21 cellular contexts compared by ENCODE assay signal in genomic region chr9:132356276-132356924, GRCh38. TPM values are rescaled to one million over a fixed set of nuclear protein-coding genes. Genes with fewer than 3 reads are reported as not detected.
A peak's percentile ranks its signal among the peaks of the same experiment; 100 is the strongest.
DNase-seq lines count a peak whose midpoint lies in the region; ATAC-seq, FAIRE-seq and TF ChIP-seq lines count a peak whose summit lies in the region.
"Had no signal": no experiment of that assay in that cellular context is flagged by ENCODE, and none has a peak within 500 bp of the region (broad histone marks: within the 10 kb centered on the region; RNA-seq: fewer than 3 reads in every experiment).

No MANE protein-coding gene starts in this region.

- H3K27me3 ChIP-seq in BLaER1 (no peaks in the 10 kb centered on the region), left lung (no peaks in the 10 kb centered on the region)
- H3K27me3 ChIP-seq: MG63 had no signal

- H3K27me3 Mint-ChIP-seq in activated CD8-positive, alpha-beta T cell treated with anti-CD3 and anti-CD28 coated beads, Interleukin-2, amount 10 ng/mL, durations not matched to agents 7 days and 5 days (ENCODE audit: low read depth), result no peaks in the 10 kb centered on the region
- H3K27me3 Mint-ChIP-seq in mesothelial cell of epicardium (ENCODE audit: low read depth), result no peaks in the 10 kb centered on the region

- peaks cover 32% of the 10 kb centered on the region for H3K36me3 Mint-ChIP-seq in activated CD8-positive, alpha-beta T cell treated with anti-CD3 and anti-CD28 coated beads, Interleukin-2, amount 10 ng/mL, durations not matched to agents 7 days and 5 days (ENCODE audit: low read depth)
- H3K36me3 Mint-ChIP-seq in mesothelial cell of epicardium, result peaks cover 11% of the 10 kb centered on the region
- peaks cover 39% of the 10 kb centered on the region for H3K36me3 Mint-ChIP-seq in stimulated activated effector memory CD8-positive, alpha-beta T cell treated with anti-CD3 and anti-CD28 coated beads, Interleukin-12 subunit alpha, Interleukin-12 subunit beta, amount 100 ng/mL, for 72 hours

- H3K36me3 ChIP-seq in BLaER1 (peaks cover 15% of the 10 kb centered on the region), left lung (peaks cover 0 to 21% of the 10 kb centered on the region in 2 donors)

- H3K4me1 Mint-ChIP-seq in activated CD8-positive, alpha-beta T cell treated with anti-CD3 and anti-CD28 coated beads, Interleukin-2, amount 10 ng/mL, durations not matched to agents 7 days and 5 days (ENCODE audit: low read depth), result peaks cover 28% of the 10 kb centered on the region
- H3K4me1 Mint-ChIP-seq in mesothelial cell of epicardium, result peaks cover 26% of the 10 kb centered on the region
- H3K4me1 Mint-ChIP-seq in stimulated activated effector memory CD8-positive, alpha-beta T cell treated with anti-CD3 and anti-CD28 coated beads, Interleukin-12 subunit alpha, Interleukin-12 subunit beta, amount 100 ng/mL, for 72 hours, result peaks cover 27% of the 10 kb centered on the region

- H3K4me1 ChIP-seq in BLaER1 (peaks cover 63% of the 10 kb centered on the region), left lung (peaks cover 20 to 36% of the 10 kb centered on the region in 2 donors)

- no peak overlapping the region for H3K9ac ChIP-seq in BLaER1

- H3K9me3 Mint-ChIP-seq in activated CD8-positive, alpha-beta T cell treated with anti-CD3 and anti-CD28 coated beads, Interleukin-2, amount 10 ng/mL, durations not matched to agents 7 days and 5 days (ENCODE audit: insufficient read depth), result no peaks in the 10 kb centered on the region
- no peaks in the 10 kb centered on the region for H3K9me3 Mint-ChIP-seq in mesothelial cell of epicardium
- H3K9me3 Mint-ChIP-seq in stimulated activated effector memory CD8-positive, alpha-beta T cell treated with anti-CD3 and anti-CD28 coated beads, Interleukin-12 subunit alpha, Interleukin-12 subunit beta, amount 100 ng/mL, for 72 hours, result no peaks in the 10 kb centered on the region

- peak overlapping the region; percentile 28 for H3K27ac Mint-ChIP-seq in activated CD8-positive, alpha-beta T cell treated with anti-CD3 and anti-CD28 coated beads, Interleukin-2, amount 10 ng/mL, durations not matched to agents 7 days and 5 days
- peak overlapping the region; percentile 53 for H3K27ac Mint-ChIP-seq in mesothelial cell of epicardium
- no peak overlapping the region for H3K27ac Mint-ChIP-seq in stimulated activated effector memory CD8-positive, alpha-beta T cell treated with anti-CD3 and anti-CD28 coated beads, Interleukin-12 subunit alpha, Interleukin-12 subunit beta, amount 100 ng/mL, for 72 hours

- DNase-seq in GM12891 (ENCODE audit: insufficient read length, low spot score) (no peak), mesothelial cell of epicardium (ENCODE audit: low spot score in 2 of 2, unreplicated experiment in 2 of 2) (no peak), ACHN (no peak), left lung (no peak), NOMO-1 treated with dmso at 0.1 percent for 144 hours (lab: John Stamatoyannopoulos, UW; ENCODE audit: unreplicated experiment) (no peak)
- no peak for DNase-seq in activated CD8-positive, alpha-beta T cell treated with anti-CD3 and anti-CD28 coated beads, Interleukin-2, amount 10 ng/mL, durations not matched to agents 7 days and 5 days
- DNase-seq in stimulated activated effector memory CD8-positive, alpha-beta T cell treated with anti-CD3 and anti-CD28 coated beads, Interleukin-12 subunit alpha, Interleukin-12 subunit beta, amount 100 ng/mL, for 72 hours (ENCODE audit: low spot score in 2 of 2), result no peak
- DNase-seq: activated CD4-positive, alpha-beta T cell treated with anti-CD3 and anti-CD28 coated beads for 4 hours; C1 segment of cervical spinal cord; MG63; mucosa of descending colon; NCI-H187 treated with DMSO at 0.1 percent for 48 hours; stimulated activated CD4-positive, alpha-beta T cell treated with anti-CD3 and anti-CD28 coated beads, Interleukin-15, amount 100 ng/mL, for 24 hours had no signal

- H3K4me3 Mint-ChIP-seq in activated CD8-positive, alpha-beta T cell treated with anti-CD3 and anti-CD28 coated beads, Interleukin-2, amount 10 ng/mL, durations not matched to agents 7 days and 5 days, result no peak overlapping the region
- H3K4me3 Mint-ChIP-seq in mesothelial cell of epicardium, result peak overlapping the region; percentile 31
- no peak overlapping the region for H3K4me3 Mint-ChIP-seq in stimulated activated effector memory CD8-positive, alpha-beta T cell treated with anti-CD3 and anti-CD28 coated beads, Interleukin-12 subunit alpha, Interleukin-12 subunit beta, amount 100 ng/mL, for 72 hours

- in situ Hi-C loops in ACHN (cut with HindIII; ENCODE audit: low pct_ligation_motif_present, low pct_unique_long_range_greater_than_20kb, low sequenced_read_pairs), result no loop called here

- H3K27ac ChIP-seq in BLaER1 (no peak overlapping the region), left lung (no peak overlapping the region)
- H3K27ac ChIP-seq: thoracic aorta had no signal

- TF ChIP-seq POLR2A in GM12891 (IDR thresholded peaks at IDR 0.05; ENCODE audit: low read depth, low read length), result no peak

- intact Hi-C loops in left lung (cut with DNase I), result no loop called here

- peaks cover 18% of the 10 kb centered on the region; the same call in 1 of the 2 replicates for H4K20me1 ChIP-seq in BLaER1

- H3K9me3 ChIP-seq in BLaER1 (no peaks in the 10 kb centered on the region), left lung (no peaks in the 10 kb centered on the region)
- H3K9me3 ChIP-seq: MG63, mucosa of descending colon, thoracic aorta had no signal

- H3K4me2 ChIP-seq in BLaER1, result peak overlapping the region; percentile 66; the same call in 1 of the 2 replicates

- TF ChIP-seq CTCF in mesothelial cell of epicardium (IDR thresholded peaks at IDR 0.05; ENCODE audit: unreplicated experiment) (no peak), left lung (IDR thresholded peaks at IDR 0.05) (no peak)

- FAIRE-seq in GM12891 (lab: Jason Lieb, UNC), result no peak
- FAIRE-seq: endothelial cell of umbilical vein, GM12892, islet of Langerhans, RCC 7860 had no signal

- POLR2A ChIA-PET in activated CD8-positive, alpha-beta T cell treated with anti-CD3 and anti-CD28 coated beads, Interleukin-2, amount 10 ng/mL, durations not matched to agents 7 days and 5 days (lab: Charles Lee), result interaction anchor here (0.6 kb wide), 1 partner anchor 9 kb away, joined by 3 read pairs; no protein-coding TSS in a partner anchor

- no peak for ATAC-seq in activated CD8-positive, alpha-beta T cell treated with anti-CD3 and anti-CD28 coated beads, Interleukin-2, amount 10 ng/mL, durations not matched to agents 7 days and 5 days
- no peak for ATAC-seq in left lung
- no peak for ATAC-seq in stimulated activated effector memory CD8-positive, alpha-beta T cell treated with anti-CD3 and anti-CD28 coated beads, Interleukin-12 subunit alpha, Interleukin-12 subunit beta, amount 100 ng/mL, for 72 hours
- ATAC-seq: activated naive CD4-positive, alpha-beta T cell treated with anti-CD3 and anti-CD28 coated beads, Interleukin-2, amount 50 U/mL, for 72 hours; mucosa of descending colon had no signal

- H3K4me3 ChIP-seq in BLaER1 (no peak overlapping the region), left lung (no peak overlapping the region)
- H3K4me3 ChIP-seq: mucosa of descending colon had no signal

- CTCF ChIA-PET in activated CD8-positive, alpha-beta T cell treated with anti-CD3 and anti-CD28 coated beads, Interleukin-2, amount 10 ng/mL, durations not matched to agents 7 days and 5 days (lab: Charles Lee), result no interaction called here

TF ChIP-seq in GM12891, 5 proteins besides CTCF, POLR2A, EP300 and RAD21:
- TF ChIP-seq SPI1 (IDR thresholded peaks at IDR 0.05; ENCODE audit: low read depth, low read length) (no peak), POU2F2 (IDR thresholded peaks at IDR 0.05; ENCODE audit: low read depth, low read length) (0 out of 2 replicates have a peak, but pooled peaks have one; percentile 37)

RNA-seq across cellular contexts. Expression of gene SETX, which starts 1.6 kb away (rescaled TPM):
- polyA plus RNA-seq in GM12891 (2012; ENCODE audit: low read depth, missing spikeins), result 18.2 TPM
- 10 to 100 TPM; 54.2 to 58.0 TPM for total RNA-seq in activated CD8-positive, alpha-beta T cell treated with anti-CD3 and anti-CD28 coated beads, Interleukin-2, amount 10 ng/mL, durations not matched to agents 7 days and 5 days
- total RNA-seq in mesothelial cell of epicardium (51.4 to 52.4 TPM (median 51.6 TPM) in 3 replicates), left lung (10 to 100 TPM; 42.2 to 53.1 TPM)

RNA-seq across cellular contexts. Expression of gene TTF1, which starts 50.2 kb away (rescaled TPM):
- polyA plus RNA-seq in GM12891 (2012; ENCODE audit: low read depth, missing spikeins), result 11.8 TPM
- total RNA-seq in activated CD8-positive, alpha-beta T cell treated with anti-CD3 and anti-CD28 coated beads, Interleukin-2, amount 10 ng/mL, durations not matched to agents 7 days and 5 days, result 10 to 100 TPM; 32.3 to 35.1 TPM
- total RNA-seq in mesothelial cell of epicardium (14.1 to 15.6 TPM (median 15.5 TPM) in 3 replicates), left lung (10 to 100 TPM in 1 of 2 donors, 1 to 10 TPM in 1; 9.7 to 11.7 TPM)

RNA-seq across cellular contexts. Expression of gene CFAP77, which starts 53.6 kb away (rescaled TPM):
- not detected for polyA plus RNA-seq in GM12891 (2012; ENCODE audit: low read depth, missing spikeins)
- not detected for total RNA-seq in activated CD8-positive, alpha-beta T cell treated with anti-CD3 and anti-CD28 coated beads, Interleukin-2, amount 10 ng/mL, durations not matched to agents 7 days and 5 days
- total RNA-seq in mesothelial cell of epicardium, result 0.23 TPM in 1 of 3 replicates, not detected in the others
- 1 to 10 TPM in 1 of 2 donors, not detected in 1; 2.4 TPM for total RNA-seq in left lung
- total RNA-seq: activated naive CD4-positive, alpha-beta T cell treated with anti-CD3 and anti-CD28 coated beads, Interleukin-2, amount 50 U/mL, for 72 hours; endothelial cell of umbilical vein; glomerular endothelial cell; mucosa of descending colon; thoracic aorta had no signal
- polyA plus RNA-seq: endothelial cell of umbilical vein had no signal
